In genomic region chr4:85116008-85116407, GRCh38 we compare ENCODE assay signal across 7 cellular contexts.
"Had no signal": no experiment of that assay in that cellular context is flagged by ENCODE, and none has a peak within 500 bp of the region (broad histone marks: within the 10 kb centered on the region; RNA-seq: fewer than 3 reads in every experiment).

No MANE protein-coding gene starts in this region.

- DNase-seq: GOT3, H9, HCEC 1CT, KBM-7 had no signal

- FAIRE-seq: H54, HTR-8/SVneo had no signal

- H3K36me3 Mint-ChIP-seq: IgD-negative memory B cell had no signal

- H3K4me3 Mint-ChIP-seq: H9, IgD-negative memory B cell had no signal

- H3K27ac Mint-ChIP-seq: H9 had no signal

- H3K27me3 Mint-ChIP-seq: IgD-negative memory B cell had no signal
